In the genomic region with DNA sequence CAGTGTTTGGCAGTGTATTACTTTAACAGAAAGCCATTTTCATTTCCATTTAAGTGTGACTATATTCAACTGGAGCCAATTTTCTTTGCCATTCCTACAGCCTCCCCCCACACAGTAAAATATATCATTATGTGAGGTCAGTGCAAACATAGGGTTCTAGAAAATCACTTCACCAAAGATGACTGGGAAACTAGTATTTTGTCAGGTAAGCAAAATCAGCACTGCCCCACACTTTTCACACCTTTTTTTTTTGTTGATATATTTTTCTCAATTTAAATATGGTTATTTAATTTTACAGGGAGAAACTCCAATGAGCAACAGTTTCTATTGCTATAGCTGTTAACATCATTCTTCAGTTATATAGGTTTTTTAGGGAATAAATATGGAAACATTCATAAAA, we compare ENCODE assay signal across 9 cellular contexts. TPM values are rescaled to one million over a fixed set of nuclear protein-coding genes. Genes with fewer than 3 reads are reported as not detected.
"Had no signal": no experiment of that assay in that cellular context is flagged by ENCODE, and none has a peak within 500 bp of the region (broad histone marks: within the 10 kb centered on the region; RNA-seq: fewer than 3 reads in every experiment).

No MANE protein-coding gene starts in this region.

- ATAC-seq: GM23338 had no signal

- H3K4me3 Mint-ChIP-seq: GM23338, H9 had no signal

- H3K27ac ChIP-seq: KMS-11 had no signal

- H3K9me3 Mint-ChIP-seq: GM23338, H9 had no signal

- H3K9ac ChIP-seq: KMS-11 had no signal

- H3K4me2 ChIP-seq: GM23338, KMS-11 had no signal

- FAIRE-seq: H1, H54, HTR-8/SVneo had no signal

- DNase-seq: H9, HCEC 1CT, Karpas-422, KBM-7 had no signal

- H3K4me3 ChIP-seq: GM23338 had no signal

- H3K27ac Mint-ChIP-seq: GM23338 had no signal

- H3K4me1 Mint-ChIP-seq: GM23338, H9 had no signal

- H2AFZ ChIP-seq: GM23338 had no signal

RNA-seq across cellular contexts. Expression of a gene that starts 29.7 kb away (rescaled TPM):
- total RNA-seq: GM23338 had no signal
